10 cellular contexts compared by ENCODE assay signal in the genomic region with DNA sequence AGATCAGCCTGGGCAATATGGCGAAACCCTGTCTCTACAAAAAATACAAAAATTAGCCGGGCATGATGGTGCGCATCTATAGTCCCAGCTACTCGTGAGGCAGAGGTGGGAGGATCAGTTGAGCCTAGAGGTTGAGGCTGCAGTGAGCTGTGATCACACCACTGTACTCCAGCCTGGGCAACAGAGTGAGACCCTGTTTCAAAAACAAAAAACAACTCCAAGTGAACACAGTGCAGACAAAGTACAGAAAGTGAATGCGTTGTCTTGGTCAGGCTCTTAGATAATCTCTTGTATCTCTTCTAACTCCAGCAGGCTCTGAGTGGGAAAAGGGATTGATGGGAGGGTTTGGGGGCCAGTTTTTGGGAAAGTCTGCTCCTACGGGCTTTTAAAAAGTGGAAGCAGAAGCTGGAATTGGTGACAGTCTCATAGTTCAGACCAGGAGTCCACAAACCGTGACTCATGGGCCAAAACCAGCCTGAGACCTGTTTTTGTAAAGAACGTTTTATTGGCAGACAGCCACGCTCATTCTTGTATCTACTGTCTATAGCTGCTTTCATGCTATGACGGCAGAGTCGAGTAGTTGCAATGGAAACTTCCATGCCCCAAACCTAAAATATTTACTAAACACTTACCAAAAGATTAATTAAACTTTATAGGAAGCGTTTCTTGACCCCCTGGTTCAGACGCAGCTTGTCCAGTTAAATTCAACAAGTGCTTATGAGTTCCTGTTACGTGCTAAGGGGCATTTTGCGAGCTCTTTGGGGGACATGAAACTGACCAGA. TPM values are rescaled to one million over a fixed set of nuclear protein-coding genes. Genes with fewer than 3 reads are reported as not detected.
A peak's percentile ranks its signal among the peaks of the same experiment; 100 is the strongest.
DNase-seq lines count a peak whose midpoint lies in the region; ATAC-seq, FAIRE-seq and TF ChIP-seq lines count a peak whose summit lies in the region.
"Had no signal": no experiment of that assay in that cellular context is flagged by ENCODE, and none has a peak within 500 bp of the region (broad histone marks: within the 10 kb centered on the region; RNA-seq: fewer than 3 reads in every experiment).

No MANE protein-coding gene starts in this region.

- CTCF ChIA-PET in HepG2 (lab: Yijun Ruan, JAX; ENCODE audit: low intra/inter-chr PET ratio, low total read pairs), result no interaction called here

- H3K27me3 ChIP-seq in HepG2 (ENCODE audit: control insufficient read depth in 1 of 2, insufficient read depth in 2 of 2, low read length in 2 of 2), result no peaks in the 10 kb centered on the region
- no peaks in the 10 kb centered on the region for H3K27me3 ChIP-seq in testis
- no peaks in the 10 kb centered on the region for H3K27me3 ChIP-seq in effector memory CD4-positive, alpha-beta T cell (replicated peaks; ENCODE audit: control insufficient read depth, insufficient read depth, low read length, poor library complexity, severe bottlenecking)

- peak overlapping the region; percentile 70 for H3K9ac ChIP-seq in HepG2 (ENCODE audit: insufficient read depth, low read depth, low read length)

- POLR2A ChIA-PET in HepG2 (lab: Yijun Ruan, JAX), result interaction anchor here (1.0 to 3.6 kb wide), 10 partner anchors 11 to 112 kb away, joined by 4 to 86 read pairs (median 10); a partner anchor contains a TSS

- H3K79me2 ChIP-seq in HepG2 (ENCODE audit: insufficient read depth, low read length), result no peaks in the 10 kb centered on the region

- peak; percentile 61 for DNase-seq in HT1080 (ENCODE audit: low read depth)
- no peak for DNase-seq in coronary artery (ENCODE audit: low spot score)
- peak; percentile 65 for DNase-seq in HepG2 (ENCODE audit: low spot score)
- peak; percentile 85 for DNase-seq in testis
- no peak for DNase-seq in NCI-H226
- no peak for DNase-seq in effector memory CD4-positive, alpha-beta T cell
- DNase-seq in NCI-H2171 (lab: John Stamatoyannopoulos, UW), result no peak
- DNase-seq: stimulated activated CD4-positive, alpha-beta T cell treated with anti-CD3 and anti-CD28 coated beads, Interleukin-4, amount 100 ng/mL, for 4 hours had no signal

- no peak for TF ChIP-seq CTCF in coronary artery (IDR thresholded peaks at IDR 0.05)
- no peak for TF ChIP-seq CTCF in HepG2 (CRISPR knock-in tag; IDR thresholded peaks at IDR 0.05)
- no peak for TF ChIP-seq CTCF in testis (IDR thresholded peaks at IDR 0.05)

- H3K9me3 ChIP-seq in HepG2 (ENCODE audit: low read length) (no peaks in the 10 kb centered on the region), testis (no peaks in the 10 kb centered on the region)
- no peaks in the 10 kb centered on the region for H3K9me3 ChIP-seq in effector memory CD4-positive, alpha-beta T cell (ENCODE audit: control insufficient read depth, low read length)

- intact Hi-C loops in HepG2 (cut with micrococcal nuclease; ENCODE audit: unreplicated experiment) (loop anchor here (5.0 kb wide), 1 partner anchor 39 kb away; no protein-coding TSS in a partner anchor), testis (cut with DNase I; ENCODE audit: low total_unique reads) (no loop called here)

- in situ Hi-C loops in HepG2 (cut with HindIII; ENCODE audit: extremely low pct_ligation_motif_present, low pct_unique_long_range_greater_than_20kb), result loop anchor here (10.0 kb wide), 1 partner anchor 86 kb away; no protein-coding TSS in a partner anchor

- TF ChIP-seq EP300 in HepG2 (IDR thresholded peaks at IDR 0.05; ENCODE audit: low read depth in 2 of 2, low read length in 2 of 2) (no peak), HepG2 (CRISPR knock-in tag; IDR thresholded peaks at IDR 0.05; ENCODE audit: borderline replicate concordance) (no peak)

- H3K4me3 ChIP-seq in coronary artery (no peak overlapping the region), HepG2 (replicated peaks in 1 of 3; ENCODE audit: insufficient read depth in 1 of 3, low read depth in 2 of 3, low read length in 3 of 3) (0 out of 6 replicates have a peak overlapping the region, but pooled peaks of 1 of the 3 experiments have one; percentile 3), testis (no peak overlapping the region)
- no peak overlapping the region for H3K4me3 ChIP-seq in effector memory CD4-positive, alpha-beta T cell (ENCODE audit: insufficient read depth, low read depth, low read length, poor library complexity, severe bottlenecking)

- ATAC-seq in HepG2 (no peak), HG03354 (IDR thresholded peaks at IDR 0.05; ENCODE audit: poor library complexity, severe bottlenecking, unreplicated experiment) (no peak)

- H3K27ac ChIP-seq in coronary artery, result peak overlapping the region; percentile 65 to 91
- peak overlapping the region; percentile 89 for H3K27ac ChIP-seq in HepG2 (ENCODE audit: extremely low read length, insufficient read depth, low read length)
- H3K27ac ChIP-seq in testis, result peak overlapping the region in 1 of 2 donors; percentile 22
- H3K27ac ChIP-seq in effector memory CD4-positive, alpha-beta T cell (ENCODE audit: insufficient read depth, low read length, poor library complexity, severe bottlenecking), result no peak overlapping the region

- peaks cover 55% of the 10 kb centered on the region for H3K4me1 ChIP-seq in HepG2 (ENCODE audit: insufficient read depth, low read length)
- H3K4me1 ChIP-seq in testis, result peaks cover 55% of the 10 kb centered on the region
- H3K4me1 ChIP-seq in effector memory CD4-positive, alpha-beta T cell (ENCODE audit: control insufficient read depth, insufficient read depth, low read length, poor library complexity, severe bottlenecking), result no peaks in the 10 kb centered on the region

- no TSS peak for BruUV-seq in HepG2 (replicated peaks; lab: Mats Ljungman, UMichigan)

- H3K36me3 ChIP-seq in HepG2 (replicated peaks in 1 of 2; ENCODE audit: control insufficient read depth in 1 of 2, insufficient read depth in 2 of 2, low read length in 2 of 2), result peaks cover 16 to 58% of the 10 kb centered on the region in 2 experiments
- H3K36me3 ChIP-seq in testis (ENCODE audit: low read depth, missing control alignments), result no peaks in the 10 kb centered on the region
- no peaks in the 10 kb centered on the region for H3K36me3 ChIP-seq in effector memory CD4-positive, alpha-beta T cell (ENCODE audit: control insufficient read depth, insufficient read depth, low read length)

- TF ChIP-seq POLR2A in HepG2 (IDR thresholded peaks at IDR 0.05; ENCODE audit: insufficient read depth in 1 of 2, low read depth in 2 of 2, low read length in 2 of 2), result no peak
- no peak for TF ChIP-seq POLR2A in testis (IDR thresholded peaks at IDR 0.05)

- no peak for TF ChIP-seq RAD21 in HepG2 (CRISPR knock-in tag; IDR thresholded peaks at IDR 0.05)

- FAIRE-seq in HepG2 (lab: Jason Lieb, UNC), result no peak
- FAIRE-seq: H1 had no signal

- H2AFZ ChIP-seq in HepG2 (ENCODE audit: low read length), result no peak overlapping the region

- H3K4me2 ChIP-seq in HepG2 (ENCODE audit: low read depth, low read length), result peak overlapping the region; percentile 21

- WGBS in HepG2 (ENCODE audit: low lambda C conversion rate), result 78% methylated on average over 15 of the region's 15 CpGs
- WGBS in testis, 2 donors, result 61 to 67% methylated on average over 15 of the region's 15 CpGs

- H4K20me1 ChIP-seq in HepG2 (ENCODE audit: insufficient read depth, low read length), result no peaks in the 10 kb centered on the region

RNA-seq across cellular contexts. Expression of a gene that starts 32.9 kb away (rescaled TPM):
- 47.6 and 58.6 TPM in 2 replicates for total RNA-seq in HT1080 (2014; rRNA removed; shearing (Covaris generic))
- 57.5 and 64.7 TPM in 2 replicates for polyA plus RNA-seq in HT1080 (2015; cell fraction: cytosol; rRNA removed)
- 74.6 and 77.4 TPM in 2 replicates for polyA plus RNA-seq in HT1080 (2015; cell fraction: nucleus; rRNA removed)
- total RNA-seq in HepG2 (2016; rRNA removed; fragmentation: Illumina TruSeq; extraction: Trizol) (22.1 and 26.2 TPM in 2 replicates), testis (100 to 1,000 TPM; 167 to 174 TPM)
- 6.5 and 8.8 TPM in 2 replicates for total RNA-seq in HepG2 (2016; cell fraction: cytosol; rRNA removed; fragmentation: Illumina TruSeq; extraction: Trizol; ENCODE audit: low read depth)
- total RNA-seq in HepG2 (2016; cell fraction: insoluble cytoplasmic fraction; rRNA removed; fragmentation: Illumina TruSeq; extraction: Trizol), result 19.6 and 25.2 TPM in 2 replicates
- 16.4 and 18.4 TPM in 2 replicates for total RNA-seq in HepG2 (2016; cell fraction: membrane; rRNA removed; fragmentation: Illumina TruSeq; extraction: Trizol)
- 25.2 and 29.3 TPM in 2 replicates for total RNA-seq in HepG2 (2016; cell fraction: nucleus; rRNA removed; fragmentation: Illumina TruSeq; extraction: Trizol)
- polyA plus RNA-seq in HepG2 (2011; rRNA removed) (23.8 and 35.0 TPM in 2 replicates), testis (ENCODE audit: insufficient read depth, low read depth, low replicate concordance) (55.0 TPM)
- 18.9 and 20.3 TPM in 2 replicates for polyA plus RNA-seq in HepG2 (2011; cell fraction: cytosol; rRNA removed)
- polyA plus RNA-seq in HepG2 (2011; cell fraction: nucleus; rRNA removed), result 67.6 and 71.1 TPM in 2 replicates
- 36.0 and 40.8 TPM in 2 replicates for polyA plus RNA-seq in HepG2 (2012)
- 2.7 and 3.1 TPM in 2 replicates for polyA plus RNA-seq in HepG2 (2016; cell fraction: cytosol; fragmentation: Illumina TruSeq; extraction: Trizol; ENCODE audit: low read depth)
- polyA plus RNA-seq in HepG2 (2016; cell fraction: insoluble cytoplasmic fraction; fragmentation: Illumina TruSeq; extraction: Trizol; ENCODE audit: low read depth), result 15.4 and 18.3 TPM in 2 replicates
- 7.8 TPM in 2 replicates for polyA plus RNA-seq in HepG2 (2016; cell fraction: membrane; fragmentation: Illumina TruSeq; extraction: Trizol; ENCODE audit: low read depth)
- polyA plus RNA-seq in HepG2 (2016; cell fraction: nucleus; fragmentation: Illumina TruSeq; extraction: Trizol; ENCODE audit: insufficient read depth, low read depth), result 29.1 and 30.9 TPM in 2 replicates
- polyA minus RNA-seq in HepG2 (2011; rRNA and poly(A)+ RNA removed; ENCODE audit: low replicate concordance), result 12.5 and 73.9 TPM in 2 replicates
- polyA minus RNA-seq in HepG2 (2011; cell fraction: cytosol; rRNA and poly(A)+ RNA removed), result 20.8 and 29.5 TPM in 2 replicates
- 55.1 and 55.2 TPM in 2 replicates for polyA minus RNA-seq in HepG2 (2011; cell fraction: nucleus; rRNA and poly(A)+ RNA removed)

Comparison
In these comparisons a context has a peak if more than half of its experiments do, and no peak if none do; other contexts are left out.
1. DNase-seq: peak in HT1080 (single experiment), HepG2 (single experiment) and testis (single experiment); none in coronary artery (single experiment), NCI-H226 (single experiment), effector memory CD4-positive, alpha-beta T cell (0 of 3) and NCI-H2171 (single experiment).